In genomic region chr14:57038689-57039088, GRCh38 we compare ENCODE assay signal across 18 cellular contexts.
A peak's percentile ranks its signal among the peaks of the same experiment; 100 is the strongest.
DNase-seq lines count a peak whose midpoint lies in the region; ATAC-seq, FAIRE-seq and TF ChIP-seq lines count a peak whose summit lies in the region.
"Had no signal": no experiment of that assay in that cellular context is flagged by ENCODE, and none has a peak within 500 bp of the region (broad histone marks: within the 10 kb centered on the region; RNA-seq: fewer than 3 reads in every experiment).

No MANE protein-coding gene starts in this region.

- no peaks in the 10 kb centered on the region for H3K9me3 ChIP-seq in SU-DHL-6 (ENCODE audit: insufficient read depth, low read length)
- H3K9me3 ChIP-seq in tibial nerve: no peaks in the 10 kb centered on the region
- H3K9me3 ChIP-seq: ascending aorta, ovary, upper lobe of right lung had no signal

- H3K27ac ChIP-seq in SU-DHL-6 (ENCODE audit: low read depth, low read length): no peak overlapping the region
- H3K27ac ChIP-seq in tibial nerve: no peak overlapping the region
- H3K27ac ChIP-seq: ascending aorta, ovary, skin epidermis, upper lobe of right lung had no signal

- TF ChIP-seq POLR2A in GM12891 (IDR thresholded peaks at IDR 0.05; ENCODE audit: low read depth, low read length) (no peak), tibial nerve (IDR thresholded peaks at IDR 0.05) (no peak)

- H3K4me1 ChIP-seq in tibial nerve: no peaks in the 10 kb centered on the region
- H3K4me1 ChIP-seq: ascending aorta, upper lobe of right lung had no signal

- H3K79me2 ChIP-seq in SU-DHL-6 (ENCODE audit: insufficient read depth, low read length): no peaks in the 10 kb centered on the region

- H3K4me3 ChIP-seq in SU-DHL-6 (ENCODE audit: insufficient read depth, low read length, poor library complexity, severe bottlenecking): no peak overlapping the region
- H3K4me3 ChIP-seq in tibial nerve: no peak overlapping the region
- H3K4me3 ChIP-seq: ascending aorta, ovary, skin epidermis, upper lobe of right lung had no signal

- WGBS in tibial nerve, 2 donors: 31 to 69% methylated on average over 1 of the region's 1 CpG

- H4K20me1 ChIP-seq in SU-DHL-6 (ENCODE audit: low read depth, low read length): no peaks in the 10 kb centered on the region

- H3K4me2 ChIP-seq in SU-DHL-6 (ENCODE audit: low read depth, low read length, poor library complexity, severe bottlenecking): peak overlapping the region; percentile 11

- no peak overlapping the region for H2AFZ ChIP-seq in SU-DHL-6 (ENCODE audit: low read depth, low read length, severe bottlenecking)

- no peak overlapping the region for H3K9ac ChIP-seq in SU-DHL-6 (ENCODE audit: low read length)

- H3K27me3 ChIP-seq in SU-DHL-6 (ENCODE audit: low read length) (peaks cover 2% of the 10 kb centered on the region; the same call in 1 of the 2 replicates), tibial nerve (no peaks in the 10 kb centered on the region)
- H3K27me3 ChIP-seq: ascending aorta, ovary, upper lobe of right lung had no signal

- no peak for FAIRE-seq in GM12891 (lab: Jason Lieb, UNC)
- FAIRE-seq: H1 had no signal

- no peak for TF ChIP-seq EP300 in tibial nerve (IDR thresholded peaks at IDR 0.05)

- peak; percentile 68 for ATAC-seq in GM21576 (IDR thresholded peaks at IDR 0.05; ENCODE audit: unreplicated experiment)
- peak; percentile 76 for ATAC-seq in HG03520 (IDR thresholded peaks at IDR 0.05; ENCODE audit: unreplicated experiment)
- ATAC-seq: upper lobe of right lung had no signal

- H3K36me3 ChIP-seq in SU-DHL-6 (ENCODE audit: low read length) (no peaks in the 10 kb centered on the region), tibial nerve (no peaks in the 10 kb centered on the region)
- H3K36me3 ChIP-seq: ascending aorta, ovary, upper lobe of right lung had no signal

- no peaks in the 10 kb centered on the region for H3K9me2 ChIP-seq in SU-DHL-6 (replicated peaks; ENCODE audit: insufficient read depth, low read length)

- DNase-seq in GM12891 (ENCODE audit: insufficient read length, low spot score) (no peak), GDM1 (lab: John Stamatoyannopoulos, UW) (no peak), NCI-H774 (lab: John Stamatoyannopoulos, UW) (no peak), tibial nerve (ENCODE audit: low spot score in 2 of 2) (no peak), dedifferentiated amniotic fluid mesenchymal stem cell (ENCODE audit: extremely low spot score) (no peak)
- DNase-seq: activated CD4-positive, CD25-positive, alpha-beta regulatory T cell treated with anti-CD3 and anti-CD28 coated beads, Interleukin-2, amount 50 U/mL, for 72 hours; activated gamma-delta T cell; foreskin fibroblast; NCI-H187 treated with DMSO at 0.1 percent for 48 hours; NCI-H524 treated with DMSO at 0.1 percent for 48 hours; ovary; upper lobe of right lung had no signal

- no peaks in the 10 kb centered on the region for H3F3A ChIP-seq in SU-DHL-6 (ENCODE audit: insufficient read depth)

- no peak for TF ChIP-seq CTCF in SU-DHL-6 (IDR thresholded peaks at IDR 0.05; ENCODE audit: insufficient read depth, low read length, poor library complexity, severe bottlenecking)
- TF ChIP-seq CTCF in tibial nerve (IDR thresholded peaks at IDR 0.05): no peak

TF ChIP-seq in GM12891, 5 proteins besides CTCF, POLR2A, EP300 and RAD21:
- TF ChIP-seq TAF1 (IDR thresholded peaks at IDR 0.05; ENCODE audit: low read depth, low read length) (no peak), POLR2AphosphoS5 (IDR thresholded peaks at IDR 0.05; ENCODE audit: low read depth, low read length) (no peak), SPI1 (IDR thresholded peaks at IDR 0.05; ENCODE audit: low read depth, low read length) (peak; percentile 90), POU2F2 (IDR thresholded peaks at IDR 0.05; ENCODE audit: low read depth, low read length) (no peak), PAX5 (IDR thresholded peaks at IDR 0.05; ENCODE audit: insufficient read depth, low read length, severe bottlenecking) (no peak)
TF ChIP-seq in GM12891: peak in this region for 1.
